9 cellular contexts compared by ENCODE assay signal in the genomic region with DNA sequence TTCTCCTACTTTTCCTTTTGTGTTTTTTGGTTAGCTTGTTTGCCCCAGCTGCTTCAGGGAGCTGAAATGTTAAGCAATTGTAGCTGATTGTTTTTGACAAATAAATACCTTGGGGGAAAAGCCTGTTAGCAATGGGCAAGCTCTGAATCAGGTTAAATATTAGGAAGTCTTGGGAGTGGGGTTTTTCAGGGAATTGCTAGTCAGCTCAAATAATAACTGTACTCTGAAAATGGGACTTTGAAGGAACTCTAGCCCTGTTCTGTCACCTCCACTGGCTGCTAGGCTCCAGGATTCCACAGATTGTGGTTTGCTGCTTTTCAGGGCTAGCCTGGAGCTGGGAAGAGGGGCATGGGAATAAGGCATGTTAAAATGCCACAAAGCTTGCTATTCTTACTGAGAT. TPM values are rescaled to one million over a fixed set of nuclear protein-coding genes. Genes with fewer than 3 reads are reported as not detected.
DNase-seq lines count a peak whose midpoint lies in the region; ATAC-seq and TF ChIP-seq lines count a peak whose summit lies in the region.
"Had no signal": no experiment of that assay in that cellular context is flagged by ENCODE, and none has a peak within 500 bp of the region (broad histone marks: within the 10 kb centered on the region; RNA-seq: fewer than 3 reads in every experiment).

No MANE protein-coding gene starts in this region.

- H3K9me3 ChIP-seq in T-helper 17 cell (ENCODE audit: control insufficient read depth, low read length, poor library complexity, severe bottlenecking) (no peaks in the 10 kb centered on the region), thyroid gland (no peaks in the 10 kb centered on the region)

- DNase-seq in activated T-cell treated with anti-CD3 and anti-CD28 coated beads, Interleukin-2, amount 50 U/mL, for 4 hours, result no peak
- DNase-seq in activated T-cell treated with anti-CD3 and anti-CD28 coated beads for 4 hours, result no peak
- no peak for DNase-seq in T-helper 17 cell
- DNase-seq in glomerular visceral epithelial cell (ENCODE audit: extremely low spot score), result peak; percentile 37
- no peak for DNase-seq in thyroid gland
- no peak for DNase-seq in activated effector memory CD4-positive, alpha-beta T cell treated with Interleukin-2 at 50 U/mL for 16 hours
- no peak for DNase-seq in NOMO-1 (lab: John Stamatoyannopoulos, UW; ENCODE audit: unreplicated experiment in 2 of 2)

- intact Hi-C loops in thyroid gland (cut with DNase I), result no loop called here

- peak overlapping the region; percentile 93 for H3K27ac Mint-ChIP-seq in T-helper 17 cell
- H3K27ac Mint-ChIP-seq: nephron had no signal

- peak overlapping the region; percentile 90 to 98 (median 92) for H3K27ac ChIP-seq in thyroid gland

- TF ChIP-seq CTCF in thyroid gland (IDR thresholded peaks at IDR 0.05), result no peak

- peaks cover 62% of the 10 kb centered on the region for H3K4me1 Mint-ChIP-seq in activated T-cell treated with anti-CD3 and anti-CD28 coated beads, Interleukin-2, amount 50 U/mL, for 4 hours (ENCODE audit: low read depth)
- H3K4me1 Mint-ChIP-seq in T-helper 17 cell, result peaks cover 33% of the 10 kb centered on the region

- no peak for TF ChIP-seq POLR2A in thyroid gland (IDR thresholded peaks at IDR 0.05)

- peaks cover 24 to 30% of the 10 kb centered on the region in 2 donors for H3K4me1 ChIP-seq in thyroid gland

- ATAC-seq in activated T-cell treated with anti-CD3 and anti-CD28 coated beads, Interleukin-2, amount 50 U/mL, for 4 hours, result no peak
- ATAC-seq in T-helper 17 cell, result no peak
- no peak for ATAC-seq in HG02678 (IDR thresholded peaks at IDR 0.05; ENCODE audit: unreplicated experiment)

- H3K4me3 Mint-ChIP-seq in activated T-cell treated with anti-CD3 and anti-CD28 coated beads, Interleukin-2, amount 50 U/mL, for 4 hours, result peak overlapping the region; percentile 37
- peak overlapping the region; percentile 77 for H3K4me3 Mint-ChIP-seq in T-helper 17 cell
- H3K4me3 Mint-ChIP-seq: nephron had no signal

- peaks cover 3% of the 10 kb centered on the region for H3K36me3 Mint-ChIP-seq in activated T-cell treated with anti-CD3 and anti-CD28 coated beads, Interleukin-2, amount 50 U/mL, for 4 hours (ENCODE audit: insufficient read depth)
- H3K36me3 Mint-ChIP-seq in T-helper 17 cell (ENCODE audit: low read depth), result no peaks in the 10 kb centered on the region

- H3K4me3 ChIP-seq in thyroid gland (replicated peaks in 1 of 3), result no peak overlapping the region

- H3K9me3 Mint-ChIP-seq in activated T-cell treated with anti-CD3 and anti-CD28 coated beads, Interleukin-2, amount 50 U/mL, for 4 hours, result no peaks in the 10 kb centered on the region
- H3K9me3 Mint-ChIP-seq: nephron had no signal

- H3K36me3 ChIP-seq in thyroid gland, result no peaks in the 10 kb centered on the region

- no peaks in the 10 kb centered on the region for H3K27me3 ChIP-seq in thyroid gland

- H3K27me3 Mint-ChIP-seq in activated T-cell treated with anti-CD3 and anti-CD28 coated beads, Interleukin-2, amount 50 U/mL, for 4 hours (ENCODE audit: low read depth), result no peaks in the 10 kb centered on the region
- no peaks in the 10 kb centered on the region for H3K27me3 Mint-ChIP-seq in T-helper 17 cell

RNA-seq across cellular contexts. Expression of gene ADK, which starts 39.5 kb away (rescaled TPM):
- 10 to 100 TPM; 49.7 to 56.8 (median 56.2) TPM for total RNA-seq in activated T-cell treated with anti-CD3 and anti-CD28 coated beads, Interleukin-2, amount 50 U/mL, for 4 hours
- total RNA-seq in T-helper 17 cell (10 to 100 TPM; 34.7 to 36.8 TPM), thyroid gland (10 to 100 TPM; 62.1 to 84.7 (median 74.4) TPM)

RNA-seq across cellular contexts. Expression of gene AP3M1, which starts 39.9 kb away (rescaled TPM):
- 10 to 100 TPM; 49.8 to 56.7 (median 52.5) TPM for total RNA-seq in activated T-cell treated with anti-CD3 and anti-CD28 coated beads, Interleukin-2, amount 50 U/mL, for 4 hours
- 10 to 100 TPM; 21.1 to 27.8 TPM for total RNA-seq in T-helper 17 cell
- 10 to 100 TPM; 28.9 to 35.2 (median 32.4) TPM for total RNA-seq in thyroid gland
